20 cellular contexts compared by ENCODE assay signal in the genomic region with DNA sequence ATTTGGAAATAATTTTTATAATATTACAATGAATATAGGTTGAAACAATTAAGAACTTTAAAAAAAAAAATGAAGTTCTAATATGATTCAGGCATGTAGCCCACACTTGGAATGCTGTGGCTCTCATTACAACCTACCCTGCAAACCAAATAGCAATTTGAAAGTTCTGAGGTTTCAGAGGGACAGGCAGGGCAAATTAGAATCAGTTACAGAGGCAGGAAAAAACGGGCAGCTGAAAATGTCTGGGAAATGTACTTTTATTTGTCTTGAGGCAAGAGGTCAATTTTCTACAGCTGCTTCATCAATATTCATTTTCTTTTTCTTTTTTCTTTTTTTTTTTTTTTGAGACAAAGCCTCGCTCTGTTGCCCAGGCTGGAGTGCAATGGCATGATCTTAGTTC.
DNase-seq lines count a peak whose midpoint lies in the region; ATAC-seq, FAIRE-seq and TF ChIP-seq lines count a peak whose summit lies in the region.
"Had no signal": no experiment of that assay in that cellular context is flagged by ENCODE, and none has a peak within 500 bp of the region (broad histone marks: within the 10 kb centered on the region; RNA-seq: fewer than 3 reads in every experiment).

No MANE protein-coding gene starts in this region.

- POLR2A ChIA-PET in T-cell (lab: Charles Lee): interaction anchor here (0.6 to 2.9 kb wide), 7 partner anchors 8 to 623 kb away, joined by 3 to 23 read pairs (median 3); no protein-coding TSS in a partner anchor

- H3K36me3 Mint-ChIP-seq in T-cell: peaks cover 6% of the 10 kb centered on the region
- H3K36me3 Mint-ChIP-seq in stimulated activated effector memory CD8-positive, alpha-beta T cell treated with anti-CD3 and anti-CD28 coated beads, Interleukin-12 subunit alpha, Interleukin-12 subunit beta, amount 100 ng/mL, for 72 hours: no peaks in the 10 kb centered on the region

- TF ChIP-seq CTCF in heart right ventricle (IDR thresholded peaks at IDR 0.05): no peak

- DNase-seq in heart right ventricle (no peak), left ventricle myocardium superior (no peak), T-cell (no peak), fibroblast of gingiva (ENCODE audit: low read depth) (peak; percentile 34), cerebellum (ENCODE audit: low spot score) (no peak), H54 (ENCODE audit: insufficient read length, low spot score) (no peak)
- DNase-seq in stimulated activated effector memory CD8-positive, alpha-beta T cell treated with anti-CD3 and anti-CD28 coated beads, Interleukin-12 subunit alpha, Interleukin-12 subunit beta, amount 100 ng/mL, for 72 hours (ENCODE audit: low spot score in 2 of 2): no peak
- DNase-seq: activated CD8-positive, alpha-beta memory T cell treated with anti-CD3 and anti-CD28 coated beads, Interleukin-2, amount 50 U/mL, for 48 hours; activated naive CD4-positive, alpha-beta T cell treated with anti-CD3 and anti-CD28 coated beads, Interleukin-2, amount 50 U/mL, for 16 hours; COR-L47; cortex of kidney; esophagus squamous epithelium; GF-D8; left lung; naive thymus-derived CD8-positive, alpha-beta T cell; NCI-H187 treated with DMSO at 0.1 percent for 48 hours; NCI-H510A treated with DMSO at 0.1 percent for 48 hours; SW 1271; transverse colon had no signal

- TF ChIP-seq POLR2A in H54 (IDR thresholded peaks at IDR 0.05; ENCODE audit: low read depth, low read length): no peak

- no peak for FAIRE-seq in H54 (lab: Jason Lieb, UNC)

- peak overlapping the region; percentile 24 to 81 (median 61) for H3K27ac ChIP-seq in heart right ventricle

- 85 to 94% methylated on average over 2 of the region's 2 CpGs for WGBS in heart right ventricle, 2 donors

- H3K4me3 ChIP-seq in heart right ventricle: no peak overlapping the region
- H3K4me3 ChIP-seq: esophagus squamous epithelium, left lung, transverse colon had no signal

- ATAC-seq in heart right ventricle: no peak
- no peak for ATAC-seq in left ventricle myocardium superior
- no peak for ATAC-seq in T-cell (replicated peaks in 1 of 4)
- ATAC-seq in stimulated activated effector memory CD8-positive, alpha-beta T cell treated with anti-CD3 and anti-CD28 coated beads, Interleukin-12 subunit alpha, Interleukin-12 subunit beta, amount 100 ng/mL, for 72 hours: no peak
- ATAC-seq in HG03442 (IDR thresholded peaks at IDR 0.05; ENCODE audit: unreplicated experiment): no peak
- ATAC-seq: left lung; naive thymus-derived CD8-positive, alpha-beta T cell had no signal

- no peaks in the 10 kb centered on the region for H3K9me3 ChIP-seq in heart right ventricle
- H3K9me3 ChIP-seq: esophagus squamous epithelium, left lung, transverse colon had no signal

- no peaks in the 10 kb centered on the region for H3K27me3 Mint-ChIP-seq in T-cell
- H3K27me3 Mint-ChIP-seq: naive thymus-derived CD8-positive, alpha-beta T cell had no signal

- H3K9me3 Mint-ChIP-seq in T-cell: no peaks in the 10 kb centered on the region
- no peaks in the 10 kb centered on the region for H3K9me3 Mint-ChIP-seq in stimulated activated effector memory CD8-positive, alpha-beta T cell treated with anti-CD3 and anti-CD28 coated beads, Interleukin-12 subunit alpha, Interleukin-12 subunit beta, amount 100 ng/mL, for 72 hours
- H3K9me3 Mint-ChIP-seq: naive thymus-derived CD8-positive, alpha-beta T cell had no signal

- no peaks in the 10 kb centered on the region for H3K27me3 ChIP-seq in heart right ventricle
- H3K27me3 ChIP-seq: esophagus squamous epithelium, left lung, transverse colon had no signal

- peak overlapping the region; percentile 74 to 86 for H3K27ac Mint-ChIP-seq in T-cell
- peak overlapping the region; percentile 93 for H3K27ac Mint-ChIP-seq in stimulated activated effector memory CD8-positive, alpha-beta T cell treated with anti-CD3 and anti-CD28 coated beads, Interleukin-12 subunit alpha, Interleukin-12 subunit beta, amount 100 ng/mL, for 72 hours

- intact Hi-C loops in heart right ventricle (cut with DNase I): loop anchor here in 3 of 10 donors (5.0 to 10.0 kb wide), 4 partner anchors 38 to 446 kb away; a partner anchor contains a TSS
- intact Hi-C loops in left ventricle myocardium superior (cut with micrococcal nuclease): no loop called here

- H3K4me1 ChIP-seq in heart right ventricle: peaks cover 8 to 100% (median 67%) of the 10 kb centered on the region in 9 donors

- peak overlapping the region in 1 of 3 donors; percentile 42 for H3K4me3 Mint-ChIP-seq in T-cell
- H3K4me3 Mint-ChIP-seq in stimulated activated effector memory CD8-positive, alpha-beta T cell treated with anti-CD3 and anti-CD28 coated beads, Interleukin-12 subunit alpha, Interleukin-12 subunit beta, amount 100 ng/mL, for 72 hours: peak overlapping the region; percentile 83

- CTCF ChIA-PET in T-cell (lab: Charles Lee): interaction anchor here in 1 of 2 donors (0.6 to 1.3 kb wide), 4 partner anchors 10 to 198 kb away, joined by 3 to 7 read pairs (median 4); no protein-coding TSS in a partner anchor

- no peaks in the 10 kb centered on the region for H3K36me3 ChIP-seq in heart right ventricle
- H3K36me3 ChIP-seq: esophagus squamous epithelium, left lung, transverse colon had no signal

- H3K4me1 Mint-ChIP-seq in T-cell: peaks cover 89 to 96% (median 95%) of the 10 kb centered on the region in 3 donors
- peaks cover 86% of the 10 kb centered on the region for H3K4me1 Mint-ChIP-seq in stimulated activated effector memory CD8-positive, alpha-beta T cell treated with anti-CD3 and anti-CD28 coated beads, Interleukin-12 subunit alpha, Interleukin-12 subunit beta, amount 100 ng/mL, for 72 hours
